11 cellular contexts compared by ENCODE assay signal in genomic region chr7:77409005-77409738, GRCh38. TPM values are rescaled to one million over a fixed set of nuclear protein-coding genes. Genes with fewer than 3 reads are reported as not detected.
DNase-seq lines count a peak whose midpoint lies in the region; ATAC-seq, FAIRE-seq and TF ChIP-seq lines count a peak whose summit lies in the region.
"Had no signal": no experiment of that assay in that cellular context is flagged by ENCODE, and none has a peak within 500 bp of the region (broad histone marks: within the 10 kb centered on the region; RNA-seq: fewer than 3 reads in every experiment).

No MANE protein-coding gene starts in this region.

- H3K4me3 ChIP-seq in K562 (no peak overlapping the region), upper lobe of left lung (no peak overlapping the region), ascending aorta (no peak overlapping the region)
- H3K4me3 ChIP-seq: gastrocnemius medialis, SK-N-MC had no signal

- H3K9me1 ChIP-seq in K562 (ENCODE audit: control insufficient read depth, insufficient read depth, low read length): no peaks in the 10 kb centered on the region

- TF ChIP-seq EP300 in K562 (IDR thresholded peaks at IDR 0.05; ENCODE audit: low read length): no peak
- TF ChIP-seq EP300 in upper lobe of left lung (IDR thresholded peaks at IDR 0.05): peak in 1 of 4 donors; percentile 33

- no peaks in the 10 kb centered on the region for H4K20me1 ChIP-seq in K562 (replicated peaks; ENCODE audit: control insufficient read depth, insufficient read depth, low read length)

- TF ChIP-seq CTCF in K562 (IDR thresholded peaks at IDR 0.05 in 2 of 3, conservative IDR thresholded peaks at IDR 0.05 in 1 of 3; ENCODE audit: insufficient read depth in 2 of 3, low read depth in 1 of 3, low read length in 3 of 3) (no peak), upper lobe of left lung (IDR thresholded peaks at IDR 0.05) (no peak), ascending aorta (IDR thresholded peaks at IDR 0.05) (no peak)

- no peak for FAIRE-seq in K562 (lab: Jason Lieb, UNC)

- POLR2A ChIA-PET in K562 (lab: Yijun Ruan, JAX): no interaction called here

- H3K9me3 ChIP-seq in K562 (replicated peaks; ENCODE audit: control insufficient read depth, insufficient read depth, low read depth, low read length) (no peaks in the 10 kb centered on the region), upper lobe of left lung (no peaks in the 10 kb centered on the region), ascending aorta (no peaks in the 10 kb centered on the region)
- H3K9me3 ChIP-seq: gastrocnemius medialis had no signal

- H3K36me3 ChIP-seq in K562 (ENCODE audit: control insufficient read depth, insufficient read depth, low read length): no peaks in the 10 kb centered on the region
- no peaks in the 10 kb centered on the region for H3K36me3 ChIP-seq in upper lobe of left lung
- no peaks in the 10 kb centered on the region for H3K36me3 ChIP-seq in ascending aorta
- H3K36me3 ChIP-seq: gastrocnemius medialis had no signal

- WGBS in K562 (ENCODE audit: insufficient coverage, low coverage, missing lambda C conversion rate): 8% methylated on average over 7 of the region's 7 CpGs
- 56 to 70% methylated on average over 7 of the region's 7 CpGs for WGBS in upper lobe of left lung, 2 donors

- H3K79me2 ChIP-seq in K562 (ENCODE audit: control insufficient read depth, insufficient read depth, low read length): no peaks in the 10 kb centered on the region

- no peak overlapping the region for H3K27ac ChIP-seq in K562 (ENCODE audit: extremely low read depth, low read depth, low read length)
- peak overlapping the region; percentile 54 to 82 (median 78) for H3K27ac ChIP-seq in upper lobe of left lung
- no peak overlapping the region for H3K27ac ChIP-seq in ascending aorta
- H3K27ac ChIP-seq: gastrocnemius medialis, SK-N-MC had no signal

- CTCF ChIA-PET in K562 (lab: Yijun Ruan, JAX; ENCODE audit: low intra/inter-chr PET ratio): no interaction called here

- no peak for TF ChIP-seq RAD21 in K562 (CRISPR knock-in tag; conservative IDR thresholded peaks at IDR 0.05 in 1 of 2, IDR thresholded peaks at IDR 0.05 in 1 of 2)

- H3K9ac ChIP-seq in K562 (ENCODE audit: insufficient read depth in 1 of 2, low read depth in 2 of 2, low read length in 2 of 2): no peak overlapping the region

- DNase-seq in HT-29 (ENCODE audit: low spot score) (peak; percentile 26), K562 (ENCODE audit: extremely low read depth in 1 of 4, low spot score in 3 of 4) (no peak), left lobe of liver (ENCODE audit: low spot score) (no peak), upper lobe of left lung (no peak), DMS153 treated with DMSO at 0.1 percent for 48 hours (lab: John Stamatoyannopoulos, UW; ENCODE audit: unreplicated experiment) (no peak), ascending aorta (ENCODE audit: low spot score in 2 of 2) (no peak)
- DNase-seq: DMS79, gastrocnemius medialis, NCI-H510A treated with DMSO at 0.1 percent for 48 hours had no signal

- H2AFZ ChIP-seq in K562 (ENCODE audit: low read depth, low read length): no peak overlapping the region

- TF ChIP-seq POLR2A in K562 (conservative IDR thresholded peaks at IDR 0.05) (no peak), upper lobe of left lung (IDR thresholded peaks at IDR 0.05) (no peak)

- in situ Hi-C loops in K562 (cut with MboI): no loop called here

- H3K4me2 ChIP-seq in K562 (ENCODE audit: insufficient read depth, low read length): no peak overlapping the region

- no TSS peak for BruUV-seq in K562 (replicated peaks; lab: Mats Ljungman, UMichigan)

- no peaks in the 10 kb centered on the region for H3K4me1 ChIP-seq in K562 (replicated peaks in 1 of 2; ENCODE audit: control insufficient read depth in 2 of 2, insufficient read depth in 2 of 2, low read length in 2 of 2)
- peaks cover 2 to 44% (median 23%) of the 10 kb centered on the region in 4 donors for H3K4me1 ChIP-seq in upper lobe of left lung
- no peaks in the 10 kb centered on the region for H3K4me1 ChIP-seq in ascending aorta

- intact Hi-C loops in K562 (cut with micrococcal nuclease): no loop called here
- intact Hi-C loops in ascending aorta (cut with DNase I): no loop called here

- H3K27me3 ChIP-seq in K562 (ENCODE audit: control insufficient read depth in 2 of 2, insufficient read depth in 2 of 2, low read length in 2 of 2) (peaks cover 5 to 23% of the 10 kb centered on the region in 2 experiments), upper lobe of left lung (no peaks in the 10 kb centered on the region), ascending aorta (no peaks in the 10 kb centered on the region)
- H3K27me3 ChIP-seq: gastrocnemius medialis had no signal

- ATAC-seq in K562: no peak
- peak; percentile 8 for ATAC-seq in left lobe of liver
- peak; percentile 43 to 70 for ATAC-seq in upper lobe of left lung (ENCODE audit: low FRiP score in 2 of 2)
- ATAC-seq in HG02588 (IDR thresholded peaks at IDR 0.05; ENCODE audit: unreplicated experiment): no peak

TF ChIP-seq in K562, 482 proteins besides CTCF, POLR2A, EP300 and RAD21 (continues in another document):
- TF ChIP-seq BMI1 (IDR thresholded peaks at IDR 0.05; ENCODE audit: low read length) (no peak), MTF1 (CRISPR knock-in tag; IDR thresholded peaks at IDR 0.05; ENCODE audit: borderline replicate concordance) (no peak), ZNF408 (CRISPR knock-in tag; IDR thresholded peaks at IDR 0.05; ENCODE audit: low read depth) (no peak), FOSL1 (tag; conservative IDR thresholded peaks at IDR 0.05) (peak; percentile 28; the same call in 1 of the 2 replicates), ZNF668 (CRISPR knock-in tag; IDR thresholded peaks at IDR 0.05) (no peak), NFIC (IDR thresholded peaks at IDR 0.05) (no peak), SIN3A (IDR thresholded peaks at IDR 0.05; ENCODE audit: borderline replicate concordance in 2 of 2, control insufficient read depth in 1 of 2, low read depth in 2 of 2, low read length in 2 of 2) (no peak), RCOR1 (IDR thresholded peaks at IDR 0.05; ENCODE audit: borderline replicate concordance in 1 of 2, low read depth in 2 of 2, low read length in 2 of 2) (0 out of 4 replicates have a peak, but pooled peaks of 1 of the 2 experiments have one; percentile 9), NR1H2 (CRISPR knock-in tag; IDR thresholded peaks at IDR 0.05) (no peak), SUPT5H (IDR thresholded peaks at IDR 0.05) (no peak)

RNA-seq across cellular contexts. Expression of gene GSAP, which starts 7.0 kb away (rescaled TPM):
- 3.7 and 6.0 TPM in 2 replicates for total RNA-seq in HT-29 (2014; rRNA removed; shearing (Covaris generic))
- total RNA-seq in K562 (2011; cell fraction: chromatin; rRNA removed; ENCODE audit: low replicate concordance): not detected in 2 replicates
- not detected in 2 replicates for total RNA-seq in K562 (2011; cell fraction: nucleolus; rRNA removed)
- not detected in 2 replicates for total RNA-seq in K562 (2011; cell fraction: nucleoplasm; rRNA removed)
- total RNA-seq in K562 (2014; rRNA removed) (not detected in 2 replicates), K562 (2014; rRNA removed; fragmentation: Illumina TruSeq; extraction: Trizol) (not detected in 2 replicates), K562 (2015; rRNA removed; fragmentation: Illumina TruSeq; extraction: Trizol) (not detected in 2 replicates), K562 (2021) (0.13 TPM in 1 of 2 replicates, not detected in the other), left lobe of liver (24.3 TPM), upper lobe of left lung (100 to 1,000 TPM in 2 of 6 donors, 10 to 100 TPM in 4; 44.0 to 160 (median 73.8) TPM), ascending aorta (10.9 TPM)
- polyA plus RNA-seq in K562 (2011; rRNA removed) (not detected in 2 replicates), K562 (2014; fragmentation: Illumina TruSeq; extraction: Trizol) (not detected in 2 replicates), K562 (2014; fragmentation: Nextera tagmentation; extraction: Ambion mirVana) (not detected), K562 (2014; rRNA removed) (not detected in 2 replicates)
- not detected in 2 replicates for polyA plus RNA-seq in K562 (2011; cell fraction: cytosol; rRNA removed)
- not detected in 2 replicates for polyA plus RNA-seq in K562 (2011; cell fraction: nucleus; rRNA removed)
- not detected in 2 replicates for polyA plus RNA-seq in K562 (2012)
- polyA minus RNA-seq in K562 (2011; rRNA and poly(A)+ RNA removed): not detected in 2 replicates
- not detected in 2 replicates for polyA minus RNA-seq in K562 (2011; cell fraction: cytosol; rRNA and poly(A)+ RNA removed)
- not detected in 2 replicates for polyA minus RNA-seq in K562 (2011; cell fraction: nucleus; rRNA and poly(A)+ RNA removed)

Comparison
In these comparisons a context has a peak if more than half of its experiments do, and no peak if none do; other contexts are left out.
1. ATAC-seq: peak in left lobe of liver (single experiment) and upper lobe of left lung (2 of 2); none in K562 (single experiment) and HG02588 (single experiment).
2. H3K27ac ChIP-seq: peak in upper lobe of left lung (4 of 4); none in K562 (single experiment) and ascending aorta (0 of 2).